Comparison of ENCODE assay signal across 17 cellular contexts in the genomic region with DNA sequence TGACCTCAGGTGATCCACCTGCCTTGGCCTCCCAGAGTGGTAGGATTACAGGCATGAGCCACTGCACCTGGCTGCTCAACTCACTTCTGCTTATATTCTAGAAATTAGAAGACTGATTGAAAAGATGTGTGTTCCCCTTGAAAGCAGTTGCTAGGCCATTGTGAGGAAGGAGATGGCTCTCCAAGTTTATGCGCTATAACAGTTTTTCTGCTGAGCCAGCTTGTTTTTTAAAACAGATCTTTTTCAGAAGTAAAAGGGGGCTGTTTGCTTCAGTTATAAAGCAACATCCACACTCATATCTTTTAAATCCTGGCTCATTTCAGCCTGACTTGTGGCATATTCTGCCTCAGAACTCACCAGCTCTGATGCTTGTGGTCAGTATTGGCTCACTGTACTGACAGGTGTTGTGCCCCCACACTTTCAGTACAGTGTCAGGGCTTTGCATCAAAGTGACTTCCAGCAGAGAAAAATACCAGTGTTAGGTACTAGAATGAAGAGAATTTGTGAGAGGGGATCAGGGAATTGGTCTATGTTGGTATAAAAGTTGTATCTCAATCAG. TPM values are rescaled to one million over a fixed set of nuclear protein-coding genes. Genes with fewer than 3 reads are reported as not detected.
DNase-seq lines count a peak whose midpoint lies in the region; ATAC-seq, FAIRE-seq and TF ChIP-seq lines count a peak whose summit lies in the region.
"Had no signal": no experiment of that assay in that cellular context is flagged by ENCODE, and none has a peak within 500 bp of the region (broad histone marks: within the 10 kb centered on the region; RNA-seq: fewer than 3 reads in every experiment).

No MANE protein-coding gene starts in this region.

- no peak overlapping the region for H4K5ac ChIP-seq in IMR-90 (ENCODE audit: low read depth, low read length)

- no peak overlapping the region for H3K4ac ChIP-seq in IMR-90 (ENCODE audit: low read depth, low read length)

- no peak overlapping the region for H2AK9ac ChIP-seq in IMR-90 (replicated peaks; ENCODE audit: low read depth, low read length, poor library complexity)

- dilution Hi-C loops in IMR-90 (cut with HindIII; ENCODE audit: low sequenced_read_pairs, unreplicated experiment): no loop called here

- POLR2A ChIA-PET in A549 (lab: Yijun Ruan, JAX) (no interaction called here), IMR-90 (lab: Charles Lee; ENCODE audit: unreplicated experiment) (no interaction called here)

- H2BK20ac ChIP-seq in IMR-90 (ENCODE audit: low read depth, low read length): no peak overlapping the region

- CTCF ChIA-PET in A549 (lab: Yijun Ruan, JAX): interaction anchor here (10.7 kb wide), 1 partner anchor 161 kb away, joined by 189 read pairs; no protein-coding TSS in a partner anchor
- CTCF ChIA-PET in IMR-90 (lab: Yijun Ruan, JAX): interaction anchor here (0.8 kb wide), 1 partner anchor 161 kb away, joined by 3 read pairs; no protein-coding TSS in a partner anchor

- no peak overlapping the region for H3K4me3 Mint-ChIP-seq in activated T-helper 17 cell treated with anti-CD3 and anti-CD28 coated beads, Interleukin-2, amount 50 U/mL, for 72 hours

- no peaks in the 10 kb centered on the region for H3K9me3 Mint-ChIP-seq in activated T-helper 17 cell treated with anti-CD3 and anti-CD28 coated beads, Interleukin-2, amount 50 U/mL, for 72 hours

- no TSS peak for BruUV-seq in IMR-90 (replicated peaks; lab: Mats Ljungman, UMichigan)

- no peak overlapping the region for H4K8ac ChIP-seq in IMR-90 (ENCODE audit: low read depth in 2 of 2, low read length in 2 of 2)

- peaks cover 4% of the 10 kb centered on the region for H3K4me1 Mint-ChIP-seq in activated T-helper 17 cell treated with anti-CD3 and anti-CD28 coated beads, Interleukin-2, amount 50 U/mL, for 72 hours

- H2BK120ac ChIP-seq in IMR-90 (ENCODE audit: low read depth, low read length): no peak overlapping the region

- WGBS in A549 (ENCODE audit: missing lambda C conversion rate): 100% methylated on average over 1 of the region's 1 CpG
- no CpG with 5 or more reads among the region's 1 CpG for WGBS in IMR-90 (ENCODE audit: extremely low coverage in 2 of 2, insufficient read length in 1 of 2), 2 experiments

- TF ChIP-seq RAD21 in A549 (conservative IDR thresholded peaks at IDR 0.05 in 1 of 2, IDR thresholded peaks at IDR 0.05 in 1 of 2) (no peak), IMR-90 (IDR thresholded peaks at IDR 0.05; ENCODE audit: low read length) (no peak)

- H3K36me3 Mint-ChIP-seq in activated T-helper 17 cell treated with anti-CD3 and anti-CD28 coated beads, Interleukin-2, amount 50 U/mL, for 72 hours (ENCODE audit: low read depth): peaks cover 99% of the 10 kb centered on the region

- no peak overlapping the region for H3K9ac ChIP-seq in IMR-90 (ENCODE audit: low read depth, low read length)

- no peaks in the 10 kb centered on the region for H3K27me3 ChIP-seq in IMR-90 (ENCODE audit: control insufficient read depth, insufficient read depth, low read length)

- H3K36me3 ChIP-seq in IMR-90 (ENCODE audit: control insufficient read depth, insufficient read depth, low read length): peaks cover 24% of the 10 kb centered on the region

- TF ChIP-seq POLR2A in A549 (IDR thresholded peaks at IDR 0.05; ENCODE audit: low read length): no peak
- no peak for TF ChIP-seq POLR2A in IMR-90 (IDR thresholded peaks at IDR 0.05; ENCODE audit: low read depth, low read length)

- in situ Hi-C loops in IMR-90 (cut with MboI; ENCODE audit: low sequenced_read_pairs): loop anchor here (5.0 kb wide), 1 partner anchor 163 kb away; no protein-coding TSS in a partner anchor

- H3K27ac ChIP-seq in A549 (no peak overlapping the region), IMR-90 (ENCODE audit: insufficient read depth, low read length) (no peak overlapping the region)
- H3K27ac ChIP-seq: C4-2B had no signal

- H4K20me1 ChIP-seq in IMR-90 (ENCODE audit: insufficient read depth, low read length): peaks cover 14% of the 10 kb centered on the region

- peaks cover 9% of the 10 kb centered on the region for H3K9me1 ChIP-seq in IMR-90 (ENCODE audit: insufficient read depth, low read length)

- H3K4me3 ChIP-seq in A549 (no peak overlapping the region), IMR-90 (ENCODE audit: insufficient read depth, low read depth, low read length) (no peak overlapping the region)

- TF ChIP-seq CTCF in A549 (IDR thresholded peaks at IDR 0.05) (no peak), IMR-90 (conservative IDR thresholded peaks at IDR 0.05; ENCODE audit: low read depth, low read length) (no peak)

- H2BK5ac ChIP-seq in IMR-90 (ENCODE audit: low read depth, low read length, poor library complexity, severe bottlenecking): no peak overlapping the region

- no peaks in the 10 kb centered on the region for H3K27me3 Mint-ChIP-seq in activated T-helper 17 cell treated with anti-CD3 and anti-CD28 coated beads, Interleukin-2, amount 50 U/mL, for 72 hours

- no peak for TF ChIP-seq EP300 in A549 (IDR thresholded peaks at IDR 0.05)

- no peak overlapping the region for H3K56ac ChIP-seq in IMR-90 (ENCODE audit: extremely low read depth, insufficient read depth, low read length)

- H3K27ac Mint-ChIP-seq in activated T-helper 17 cell treated with anti-CD3 and anti-CD28 coated beads, Interleukin-2, amount 50 U/mL, for 72 hours: no peak overlapping the region

- no peak overlapping the region for H3K18ac ChIP-seq in IMR-90 (ENCODE audit: low read depth, low read length)

- ATAC-seq in A549 (no peak), IMR-90 (ENCODE audit: low read depth) (no peak), HG02884 (IDR thresholded peaks at IDR 0.05; ENCODE audit: unreplicated experiment) (no peak), sciatic nerve (no peak)
- peak; percentile 79 for ATAC-seq in activated T-helper 17 cell treated with anti-CD3 and anti-CD28 coated beads, Interleukin-2, amount 50 U/mL, for 72 hours (replicated peaks)

- no peak for FAIRE-seq in A549 (lab: Jason Lieb, UNC)
- FAIRE-seq: GM19239 had no signal

- no peak overlapping the region for H2AFZ ChIP-seq in IMR-90 (replicated peaks; ENCODE audit: low read length, poor library complexity)

- H3K23ac ChIP-seq in IMR-90 (ENCODE audit: low read depth, low read length): no peak overlapping the region

- DNase-seq in activated T-cell treated with anti-CD3 and anti-CD28 coated beads for 48 hours (ENCODE audit: low read depth) (peak; percentile 3), A549 (ENCODE audit: low read depth in 1 of 2, low spot score in 1 of 2) (no peak), IMR-90 (no peak), DMS53 treated with DMSO at 0.1 percent for 48 hours (lab: John Stamatoyannopoulos, UW; ENCODE audit: unreplicated experiment) (no peak), sciatic nerve (ENCODE audit: low spot score) (no peak)
- no peak for DNase-seq in activated T-cell treated with anti-CD3 and anti-CD28 coated beads, Interleukin-2, amount 50 U/mL, for 48 hours
- DNase-seq: DMS 273 treated with DMSO at 0.1 percent for 48 hours, GF-D8, MV-4-11, NCI-H1417, NCI-H187 treated with DMSO at 0.1 percent for 48 hours, NCI-H446, RPMI8226 had no signal

- no peak overlapping the region for H3K14ac ChIP-seq in IMR-90 (replicated peaks; ENCODE audit: low read depth, low read length)

- H3K4me1 ChIP-seq in A549 (no peaks in the 10 kb centered on the region), IMR-90 (ENCODE audit: control insufficient read depth, insufficient read depth, low read length) (peaks cover 14% of the 10 kb centered on the region)

- intact Hi-C loops in IMR-90 (cut with micrococcal nuclease) (loop anchor here (10.0 kb wide), 1 partner anchor 260 kb away; no protein-coding TSS in a partner anchor), sciatic nerve (cut with DNase I) (loop anchor here (10.0 kb wide), 1 partner anchor 160 kb away; no protein-coding TSS in a partner anchor)

- H3K79me1 ChIP-seq in IMR-90 (ENCODE audit: low read depth in 1 of 2, low read length in 2 of 2): peaks cover 7 to 26% of the 10 kb centered on the region in 2 experiments

- H2BK15ac ChIP-seq in IMR-90 (ENCODE audit: low read depth, low read length): no peak overlapping the region

- no peak overlapping the region for H4K91ac ChIP-seq in IMR-90 (ENCODE audit: insufficient read depth, low read depth, low read length)

- no peaks in the 10 kb centered on the region for H3K9me3 ChIP-seq in A549
- no peaks in the 10 kb centered on the region for H3K9me3 ChIP-seq in IMR-90 (ENCODE audit: control insufficient read depth, insufficient read depth, low read length)

- H3K4me2 ChIP-seq in A549 (no peak overlapping the region), IMR-90 (ENCODE audit: low read depth, low read length) (no peak overlapping the region)

- no peak overlapping the region for H2AK5ac ChIP-seq in IMR-90 (ENCODE audit: low read depth, low read length)

TF ChIP-seq in A549, 52 proteins besides CTCF, POLR2A, EP300 and RAD21 (continues in another document):
- peak; percentile 87 for TF ChIP-seq MAFK (IDR thresholded peaks at IDR 0.05; ENCODE audit: partially characterized antibody)

TF ChIP-seq in IMR-90, 13 proteins besides CTCF, POLR2A, EP300 and RAD21:
- TF ChIP-seq RCOR1 (IDR thresholded peaks at IDR 0.05; ENCODE audit: insufficient replicate concordance, low read length): no peak
- peak; percentile 88 for TF ChIP-seq MAFK (IDR thresholded peaks at IDR 0.05; ENCODE audit: low read depth, low read length)

RNA-seq across cellular contexts. Expression of a gene that starts 49.4 kb away (rescaled TPM):
- 14.4 and 25.8 TPM in 2 replicates for polyA plus RNA-seq in A549 (2011; rRNA removed)
- polyA plus RNA-seq in A549 (2012; cell fraction: cytosol; rRNA removed): 9.2 and 13.0 TPM in 2 replicates
- polyA plus RNA-seq in A549 (2012; cell fraction: nucleus; rRNA removed): 36.8 and 70.9 TPM in 2 replicates
- 18.5 to 21.2 TPM (median 19.3 TPM) in 3 replicates for polyA plus RNA-seq in A549 (2017; fragmentation: RNase III; extraction: RNeasy Plus Mini Kit Qiagen cat#74134 plus additional on column Dnase treatment)
- polyA minus RNA-seq in A549 (2011; rRNA and poly(A)+ RNA removed): 52.7 and 56.8 TPM in 2 replicates
- 6.9 and 7.9 TPM in 2 replicates for total RNA-seq in IMR-90 (2012; rRNA removed)
- polyA plus RNA-seq in IMR-90 (2012; rRNA removed): 13.3 and 13.4 TPM in 2 replicates
- polyA plus RNA-seq in IMR-90 (2012; cell fraction: cytosol; rRNA removed): 11.3 and 21.0 TPM in 2 replicates
- 21.5 and 30.0 TPM in 2 replicates for polyA plus RNA-seq in IMR-90 (2012; cell fraction: nucleus; rRNA removed; ENCODE audit: low replicate concordance)
- 10 to 100 TPM; 63.8 to 71.8 TPM for total RNA-seq in activated T-helper 17 cell treated with anti-CD3 and anti-CD28 coated beads, Interleukin-2, amount 50 U/mL, for 72 hours
- total RNA-seq in sciatic nerve: 73.7 TPM
